Comparison of ENCODE assay signal across 10 cellular contexts in the genomic region with DNA sequence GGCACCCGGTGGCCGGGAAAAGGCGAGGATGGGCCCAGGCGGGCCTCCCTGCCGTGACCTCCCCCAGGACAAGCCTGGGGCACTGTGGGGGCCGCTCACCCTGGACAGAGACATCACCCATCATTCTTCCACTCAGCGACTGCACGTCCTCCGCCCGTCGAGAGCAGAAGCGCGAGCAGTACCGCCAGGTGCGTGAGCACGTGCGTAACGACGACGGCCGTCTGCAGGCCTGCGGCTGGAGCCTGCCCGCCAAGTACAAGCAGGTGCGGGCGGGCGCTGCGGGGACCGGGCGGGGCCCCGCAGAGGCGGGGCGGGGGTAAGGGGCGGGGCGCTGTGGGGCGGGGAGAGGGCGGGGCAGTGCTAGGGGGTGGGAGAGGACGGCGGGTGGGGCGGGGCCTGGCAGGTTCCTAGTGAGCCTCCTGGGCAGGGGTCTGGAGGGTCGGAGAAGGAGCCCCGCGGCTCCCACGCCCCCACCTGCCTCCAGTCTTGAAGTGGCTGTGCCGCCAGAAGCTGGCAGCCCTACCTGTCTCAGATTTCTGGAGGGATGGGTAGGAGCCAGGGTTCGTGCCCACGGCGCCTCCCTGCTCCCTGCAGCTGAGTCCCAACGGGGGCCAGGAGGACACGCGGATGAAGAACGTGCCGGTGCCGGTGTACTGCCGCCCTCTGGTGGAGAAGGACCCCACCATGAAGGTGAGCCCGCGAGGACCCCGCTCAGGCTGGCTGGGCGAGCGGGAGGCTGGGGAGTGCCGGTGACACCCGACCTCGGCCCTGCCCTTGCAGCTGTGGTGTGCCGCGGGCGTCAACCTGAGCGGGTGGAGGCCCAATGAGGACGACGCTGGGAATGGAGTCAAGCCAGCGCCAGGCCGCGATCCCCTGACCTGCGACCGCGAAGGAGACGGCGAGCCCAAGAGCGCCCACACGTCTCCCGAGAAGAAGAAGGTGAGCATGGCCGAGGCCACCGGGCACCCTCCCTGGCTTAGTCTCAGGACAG. TPM values are rescaled to one million over a fixed set of nuclear protein-coding genes. Genes with fewer than 3 reads are reported as not detected.
DNase-seq lines count a peak whose midpoint lies in the region; ATAC-seq and TF ChIP-seq lines count a peak whose summit lies in the region.
"Had no signal": no experiment of that assay in that cellular context is flagged by ENCODE, and none has a peak within 500 bp of the region (broad histone marks: within the 10 kb centered on the region; RNA-seq: fewer than 3 reads in every experiment).

No MANE protein-coding gene starts in this region.

- H3K4me1 Mint-ChIP-seq in activated CD4-positive, alpha-beta memory T cell treated with anti-CD3 and anti-CD28 coated beads, Interleukin-2, amount 10 ng/mL, durations not matched to agents 7 days and 5 days: peaks cover under 1% of the 10 kb centered on the region

- ATAC-seq in left colon (peak; percentile 19), HG03196 (IDR thresholded peaks at IDR 0.05; ENCODE audit: unreplicated experiment) (no peak)

- TF ChIP-seq CTCF in BJ (IDR thresholded peaks at IDR 0.05; ENCODE audit: insufficient read depth, low read depth, low read length): peak; percentile 59

- no peaks in the 10 kb centered on the region for H3K9me3 Mint-ChIP-seq in activated CD4-positive, alpha-beta memory T cell treated with anti-CD3 and anti-CD28 coated beads, Interleukin-2, amount 10 ng/mL, durations not matched to agents 7 days and 5 days

- CTCF ChIA-PET in BJ (lab: Yijun Ruan, JAX): interaction anchor here (0.9 to 3.8 kb wide), 7 partner anchors 10 to 58 kb away, joined by 3 to 14 read pairs (median 3); a partner anchor contains a TSS
- CTCF ChIA-PET in activated CD4-positive, alpha-beta memory T cell treated with anti-CD3 and anti-CD28 coated beads, Interleukin-2, amount 10 ng/mL, durations not matched to agents 7 days and 5 days (lab: Charles Lee): no interaction called here

- H3K4me3 ChIP-seq in BJ (ENCODE audit: low read depth, low read length) (no peak overlapping the region), HUES64 (ENCODE audit: low read length) (peak overlapping the region; percentile 37)
- H3K4me3 ChIP-seq: SK-N-MC had no signal

- H3K27ac Mint-ChIP-seq in activated CD4-positive, alpha-beta memory T cell treated with anti-CD3 and anti-CD28 coated beads, Interleukin-2, amount 10 ng/mL, durations not matched to agents 7 days and 5 days: no peak overlapping the region

- WGBS in HUES64: 50% methylated on average over 68 of the region's 81 CpGs

- POLR2A ChIA-PET in BJ (lab: Charles Lee): no interaction called here
- POLR2A ChIA-PET in activated CD4-positive, alpha-beta memory T cell treated with anti-CD3 and anti-CD28 coated beads, Interleukin-2, amount 10 ng/mL, durations not matched to agents 7 days and 5 days (lab: Charles Lee): interaction anchor here (1.6 kb wide), 1 partner anchor 10 kb away, joined by 5 read pairs; no protein-coding TSS in a partner anchor

- H3K27ac ChIP-seq in HUES64 (ENCODE audit: low read depth, low read length): peak overlapping the region; percentile 26; the same call in 1 of the 2 replicates
- H3K27ac ChIP-seq: SK-N-MC, skin epidermis had no signal

- no peaks in the 10 kb centered on the region for H3K4me1 ChIP-seq in HUES64 (ENCODE audit: insufficient read depth, low read length)

- peaks cover 52% of the 10 kb centered on the region for H3K36me3 ChIP-seq in BJ (ENCODE audit: control insufficient read depth, insufficient read depth, low read length)
- peaks cover 30% of the 10 kb centered on the region; the same call in 1 of the 2 replicates for H3K36me3 ChIP-seq in HUES64 (ENCODE audit: insufficient read depth, low read length)

- intact Hi-C loops in left colon (cut with DNase I, micrococcal nuclease): no loop called here

- no peaks in the 10 kb centered on the region for H3K9me3 ChIP-seq in HUES64 (ENCODE audit: insufficient read depth, low read depth, low read length)

- H3K27me3 ChIP-seq in BJ (ENCODE audit: control insufficient read depth, insufficient read depth, low read length) (no peaks in the 10 kb centered on the region), HUES64 (ENCODE audit: insufficient read depth, low read length) (no peaks in the 10 kb centered on the region)

- H3K4me3 Mint-ChIP-seq in activated CD4-positive, alpha-beta memory T cell treated with anti-CD3 and anti-CD28 coated beads, Interleukin-2, amount 10 ng/mL, durations not matched to agents 7 days and 5 days: no peak overlapping the region

- peak overlapping the region; percentile 4; the same call in 1 of the 2 replicates for H3K9ac ChIP-seq in HUES64 (ENCODE audit: low read depth, low read length)

- no peaks in the 10 kb centered on the region for H3K27me3 Mint-ChIP-seq in activated CD4-positive, alpha-beta memory T cell treated with anti-CD3 and anti-CD28 coated beads, Interleukin-2, amount 10 ng/mL, durations not matched to agents 7 days and 5 days

- H3K36me3 Mint-ChIP-seq in activated CD4-positive, alpha-beta memory T cell treated with anti-CD3 and anti-CD28 coated beads, Interleukin-2, amount 10 ng/mL, durations not matched to agents 7 days and 5 days (ENCODE audit: low read depth): peaks cover 14% of the 10 kb centered on the region

- DNase-seq in BJ (ENCODE audit: low read depth): no peak
- DNase-seq in cerebellum (ENCODE audit: low spot score): peak; percentile 76
- DNase-seq in left colon: no peak
- DNase-seq in activated gamma-delta T cell treated with Interleukin-2 at 50 U/mL for 16 hours: no peak
- DNase-seq in activated CD4-positive, alpha-beta memory T cell treated with anti-CD3 and anti-CD28 coated beads, Interleukin-2, amount 10 ng/mL, durations not matched to agents 7 days and 5 days: no peak
- no peak for DNase-seq in glomerular visceral epithelial cell (ENCODE audit: extremely low spot score)

RNA-seq across cellular contexts. Expression of a gene that starts 7.5 kb away (rescaled TPM):
- 20.3 and 34.3 TPM in 2 replicates for polyA plus RNA-seq in BJ (2011; rRNA removed)
- polyA minus RNA-seq in BJ (2011; rRNA and poly(A)+ RNA removed): 1.6 and 2.8 TPM in 2 replicates
- polyA plus RNA-seq in HUES64 (2013, experiment 1 of 2): 44.1 TPM
- polyA plus RNA-seq in HUES64 (2013, experiment 2 of 2): 38.9 TPM
- total RNA-seq in cerebellum (16.3 TPM), left colon (10 to 100 TPM; 59.5 to 62.9 TPM)
- 10 to 100 TPM; 48.0 to 52.0 TPM for total RNA-seq in activated CD4-positive, alpha-beta memory T cell treated with anti-CD3 and anti-CD28 coated beads, Interleukin-2, amount 10 ng/mL, durations not matched to agents 7 days and 5 days

RNA-seq across cellular contexts. Expression of a gene that starts 8.8 kb away (rescaled TPM):
- 2.9 and 4.0 TPM in 2 replicates for polyA plus RNA-seq in BJ (2011; rRNA removed)
- polyA minus RNA-seq in BJ (2011; rRNA and poly(A)+ RNA removed): 2.1 and 2.8 TPM in 2 replicates
- polyA plus RNA-seq in HUES64 (2013, experiment 1 of 2): 10.4 TPM
- polyA plus RNA-seq in HUES64 (2013, experiment 2 of 2): 7.4 TPM
- total RNA-seq in cerebellum (11.6 TPM), left colon (10 to 100 TPM; 22.1 to 34.9 TPM)
- total RNA-seq in activated CD4-positive, alpha-beta memory T cell treated with anti-CD3 and anti-CD28 coated beads, Interleukin-2, amount 10 ng/mL, durations not matched to agents 7 days and 5 days: 10 to 100 TPM; 23.5 to 24.7 TPM

RNA-seq across cellular contexts. Expression of a gene that starts 9.1 kb away (rescaled TPM):
- 64.2 and 69.6 TPM in 2 replicates for polyA plus RNA-seq in BJ (2011; rRNA removed)
- 9.1 and 20.5 TPM in 2 replicates for polyA minus RNA-seq in BJ (2011; rRNA and poly(A)+ RNA removed)
- polyA plus RNA-seq in HUES64 (2013, experiment 1 of 2): 156 TPM
- polyA plus RNA-seq in HUES64 (2013, experiment 2 of 2): 160 TPM
- total RNA-seq in cerebellum (20.4 TPM), left colon (100 to 1,000 TPM; 103 to 133 TPM)
- total RNA-seq in activated CD4-positive, alpha-beta memory T cell treated with anti-CD3 and anti-CD28 coated beads, Interleukin-2, amount 10 ng/mL, durations not matched to agents 7 days and 5 days: 10 to 100 TPM; 94.9 to 98.3 TPM

RNA-seq across cellular contexts. Expression of a gene that starts 18.6 kb away (rescaled TPM):
- 15.0 and 36.5 TPM in 2 replicates for polyA plus RNA-seq in BJ (2011; rRNA removed)
- polyA minus RNA-seq in BJ (2011; rRNA and poly(A)+ RNA removed): 7.8 and 9.9 TPM in 2 replicates
- polyA plus RNA-seq in HUES64 (2013, experiment 1 of 2): 19.3 TPM
- 19.5 TPM for polyA plus RNA-seq in HUES64 (2013, experiment 2 of 2)
- total RNA-seq in cerebellum (36.2 TPM), left colon (10 to 100 TPM; 37.9 to 49.1 TPM)
- total RNA-seq in activated CD4-positive, alpha-beta memory T cell treated with anti-CD3 and anti-CD28 coated beads, Interleukin-2, amount 10 ng/mL, durations not matched to agents 7 days and 5 days: 10 to 100 TPM; 46.4 to 47.7 TPM

RNA-seq across cellular contexts. Expression of a gene that starts 18.9 kb away (rescaled TPM):
- 27.9 and 38.0 TPM in 2 replicates for polyA plus RNA-seq in BJ (2011; rRNA removed)
- 7.3 TPM in 2 replicates for polyA minus RNA-seq in BJ (2011; rRNA and poly(A)+ RNA removed)
- polyA plus RNA-seq in HUES64 (2013, experiment 1 of 2): 49.1 TPM
- 49.4 TPM for polyA plus RNA-seq in HUES64 (2013, experiment 2 of 2)
- 27.2 TPM for total RNA-seq in cerebellum
- 10 to 100 TPM; 29.4 to 34.4 TPM for total RNA-seq in left colon
- 10 to 100 TPM; 40.8 to 43.5 TPM for total RNA-seq in activated CD4-positive, alpha-beta memory T cell treated with anti-CD3 and anti-CD28 coated beads, Interleukin-2, amount 10 ng/mL, durations not matched to agents 7 days and 5 days
